17 cellular contexts compared by ENCODE assay signal in the genomic region with DNA sequence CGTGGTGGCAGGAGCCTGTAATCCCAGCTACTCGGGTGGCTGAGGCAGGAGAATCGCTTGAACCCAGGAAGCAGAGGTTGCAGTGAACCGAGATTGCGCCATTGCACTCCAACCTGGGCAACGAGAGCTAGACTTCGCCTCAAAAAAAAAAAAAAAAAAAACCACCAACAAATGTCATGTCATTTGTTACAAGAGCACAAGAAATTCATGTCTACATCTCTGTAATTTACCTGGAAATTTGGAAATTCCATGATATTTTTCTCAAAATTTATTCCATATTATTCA. TPM values are rescaled to one million over a fixed set of nuclear protein-coding genes. Genes with fewer than 3 reads are reported as not detected.
DNase-seq lines count a peak whose midpoint lies in the region; ATAC-seq, FAIRE-seq and TF ChIP-seq lines count a peak whose summit lies in the region.
"Had no signal": no experiment of that assay in that cellular context is flagged by ENCODE, and none has a peak within 500 bp of the region (broad histone marks: within the 10 kb centered on the region; RNA-seq: fewer than 3 reads in every experiment).

No MANE protein-coding gene starts in this region.

- FAIRE-seq in HepG2 (lab: Jason Lieb, UNC), result no peak
- no peak for FAIRE-seq in K562 (lab: Jason Lieb, UNC)
- FAIRE-seq: GM12878, H54 had no signal

- no peaks in the 10 kb centered on the region for H3K36me3 ChIP-seq in liver (ENCODE audit: control insufficient read depth in 4 of 4, insufficient read depth in 3 of 4, low read depth in 1 of 4, low read length in 3 of 4)
- no peaks in the 10 kb centered on the region for H3K36me3 ChIP-seq in HepG2 (replicated peaks in 1 of 2; ENCODE audit: control insufficient read depth in 1 of 2, insufficient read depth in 2 of 2, low read length in 2 of 2)
- no peaks in the 10 kb centered on the region for H3K36me3 ChIP-seq in K562 (ENCODE audit: control insufficient read depth, insufficient read depth, low read length)
- no peaks in the 10 kb centered on the region for H3K36me3 ChIP-seq in left lung
- no peaks in the 10 kb centered on the region for H3K36me3 ChIP-seq in PC-3 (ENCODE audit: low read depth, low read length)
- H3K36me3 ChIP-seq: BLaER1, HAP-1 had no signal

- H3K9ac ChIP-seq in liver (ENCODE audit: low read depth in 1 of 2, low read length in 2 of 2) (peak overlapping the region in 1 of 2 donors; percentile 64), HepG2 (ENCODE audit: insufficient read depth, low read depth, low read length) (no peak overlapping the region), K562 (ENCODE audit: insufficient read depth in 1 of 2, low read depth in 2 of 2, low read length in 2 of 2) (no peak overlapping the region), PC-3 (ENCODE audit: low read length) (no peak overlapping the region)
- H3K9ac ChIP-seq: BLaER1 had no signal

- H3F3A ChIP-seq in PC-3 (ENCODE audit: low read length, unreplicated experiment), result no peaks in the 10 kb centered on the region

- H3K27ac ChIP-seq in liver (ENCODE audit: low read depth in 1 of 2, low read length in 2 of 2) (peak overlapping the region in 1 of 2 donors; percentile 72), HepG2 (ENCODE audit: extremely low read length, insufficient read depth, low read length) (no peak overlapping the region), K562 (ENCODE audit: extremely low read depth, low read depth, low read length) (no peak overlapping the region), left lung (no peak overlapping the region), PC-3 (ENCODE audit: low read length) (no peak overlapping the region)
- H3K27ac ChIP-seq: 22Rv1, BLaER1 had no signal

- H3K9me1 ChIP-seq in K562 (ENCODE audit: control insufficient read depth, insufficient read depth, low read length), result no peaks in the 10 kb centered on the region

- H3K79me2 ChIP-seq in HepG2 (ENCODE audit: insufficient read depth, low read length) (no peaks in the 10 kb centered on the region), K562 (ENCODE audit: control insufficient read depth, insufficient read depth, low read length) (no peaks in the 10 kb centered on the region), PC-3 (ENCODE audit: low read length) (no peaks in the 10 kb centered on the region)

- CTCF ChIA-PET in HepG2 (lab: Yijun Ruan, JAX; ENCODE audit: low intra/inter-chr PET ratio, low total read pairs), result interaction anchor here (4.4 kb wide), 1 partner anchor 88 kb away, joined by 61 read pairs; no protein-coding TSS in a partner anchor
- CTCF ChIA-PET in K562 (lab: Yijun Ruan, JAX; ENCODE audit: low intra/inter-chr PET ratio), result interaction anchor here (0.6 to 3.7 kb wide), 4 partner anchors 14 to 88 kb away, joined by 3 to 33 read pairs (median 3); no protein-coding TSS in a partner anchor
- CTCF ChIA-PET in PC-3 (lab: Charles Lee), result interaction anchor here (0.6 to 1.0 kb wide), 2 partner anchors 55 to 113 kb away, joined by 3 to 5 read pairs; no protein-coding TSS in a partner anchor

- 21% methylated on average over 7 of the region's 7 CpGs for WGBS in liver
- 34% methylated on average over 7 of the region's 7 CpGs for WGBS in HepG2 (ENCODE audit: low lambda C conversion rate)
- 24% methylated on average over 5 of the region's 7 CpGs for WGBS in K562 (ENCODE audit: insufficient coverage, low coverage, missing lambda C conversion rate)

- no peak for TF ChIP-seq CTCF in liver (IDR thresholded peaks at IDR 0.05; ENCODE audit: low read depth, low read length, missing input control)
- no peak for TF ChIP-seq CTCF in HepG2 (CRISPR knock-in tag; IDR thresholded peaks at IDR 0.05)
- TF ChIP-seq CTCF in K562 (IDR thresholded peaks at IDR 0.05 in 2 of 3, conservative IDR thresholded peaks at IDR 0.05 in 1 of 3; ENCODE audit: insufficient read depth in 2 of 3, low read depth in 1 of 3, low read length in 3 of 3), result no peak
- TF ChIP-seq CTCF in left lung (IDR thresholded peaks at IDR 0.05), result no peak
- TF ChIP-seq CTCF in PC-3 (conservative IDR thresholded peaks at IDR 0.05; ENCODE audit: low read depth, low read length), result no peak

- no peak overlapping the region for H3K4me2 ChIP-seq in HepG2 (ENCODE audit: low read depth, low read length)
- no peak overlapping the region for H3K4me2 ChIP-seq in K562 (ENCODE audit: insufficient read depth, low read length)
- H3K4me2 ChIP-seq in PC-3 (ENCODE audit: low read length), result no peak overlapping the region

- H4K20me1 ChIP-seq in HepG2 (ENCODE audit: insufficient read depth, low read length), result no peaks in the 10 kb centered on the region
- H4K20me1 ChIP-seq in K562 (replicated peaks; ENCODE audit: control insufficient read depth, insufficient read depth, low read length), result no peaks in the 10 kb centered on the region
- no peaks in the 10 kb centered on the region for H4K20me1 ChIP-seq in PC-3 (ENCODE audit: low read length)
- H4K20me1 ChIP-seq: BLaER1 had no signal

- intact Hi-C loops in HepG2 (cut with micrococcal nuclease; ENCODE audit: unreplicated experiment), result loop anchor here (2.0 kb wide), 1 partner anchor 42 kb away; no protein-coding TSS in a partner anchor
- intact Hi-C loops in K562 (cut with micrococcal nuclease), result loop anchor here (2.0 to 5.0 kb wide), 3 partner anchors 44 to 162 kb away; no protein-coding TSS in a partner anchor
- intact Hi-C loops in left lung (cut with DNase I), result no loop called here
- intact Hi-C loops in PC-3 (cut with micrococcal nuclease), result loop anchor here (2.0 to 5.0 kb wide), 2 partner anchors 40 to 54 kb away; a partner anchor contains a TSS

- H3K9me2 ChIP-seq in PC-3 (replicated peaks; ENCODE audit: low read length), result no peaks in the 10 kb centered on the region

- no peak for TF ChIP-seq RAD21 in liver (IDR thresholded peaks at IDR 0.05)
- no peak for TF ChIP-seq RAD21 in HepG2 (CRISPR knock-in tag; IDR thresholded peaks at IDR 0.05)
- TF ChIP-seq RAD21 in K562 (CRISPR knock-in tag; conservative IDR thresholded peaks at IDR 0.05 in 1 of 2, IDR thresholded peaks at IDR 0.05 in 1 of 2), result no peak

- POLR2A ChIA-PET in HepG2 (lab: Yijun Ruan, JAX), result interaction anchor here (0.6 to 1.2 kb wide), 3 partner anchors 16 to 163 kb away, joined by 3 to 4 read pairs (median 3); a partner anchor contains a TSS
- POLR2A ChIA-PET in K562 (lab: Yijun Ruan, JAX), result interaction anchor here (0.8 to 1.4 kb wide), 4 partner anchors 16 to 163 kb away, joined by 3 to 8 read pairs (median 4); a partner anchor contains a TSS
- POLR2A ChIA-PET in PC-3 (lab: Charles Lee; ENCODE audit: unreplicated experiment), result no interaction called here

- in situ Hi-C loops in HepG2 (cut with HindIII; ENCODE audit: extremely low pct_ligation_motif_present, low pct_unique_long_range_greater_than_20kb), result loop anchor here (5.0 kb wide), 1 partner anchor 89 kb away; no protein-coding TSS in a partner anchor
- in situ Hi-C loops in K562 (cut with MboI), result no loop called here

- no peaks in the 10 kb centered on the region for H3K9me3 ChIP-seq in liver (ENCODE audit: control insufficient read depth in 4 of 4, low read length in 3 of 4)
- H3K9me3 ChIP-seq in HepG2 (ENCODE audit: low read length), result no peaks in the 10 kb centered on the region
- no peaks in the 10 kb centered on the region for H3K9me3 ChIP-seq in K562 (replicated peaks; ENCODE audit: control insufficient read depth, insufficient read depth, low read depth, low read length)
- H3K9me3 ChIP-seq in left lung, result no peaks in the 10 kb centered on the region
- no peaks in the 10 kb centered on the region for H3K9me3 ChIP-seq in PC-3 (ENCODE audit: low read length)
- H3K9me3 ChIP-seq: BLaER1, HAP-1 had no signal

- BruUV-seq in HepG2 (replicated peaks; lab: Mats Ljungman, UMichigan), result no TSS peak
- no TSS peak for BruUV-seq in K562 (replicated peaks; lab: Mats Ljungman, UMichigan)
- BruUV-seq in PC-3 (replicated peaks; lab: Mats Ljungman, UMichigan), result no TSS peak

- no peak for TF ChIP-seq POLR2A in HepG2 (IDR thresholded peaks at IDR 0.05; ENCODE audit: insufficient read depth in 1 of 2, low read depth in 2 of 2, low read length in 2 of 2)
- TF ChIP-seq POLR2A in K562 (conservative IDR thresholded peaks at IDR 0.05), result no peak

- H3K27me3 ChIP-seq in liver (ENCODE audit: control insufficient read depth in 4 of 4, insufficient read depth in 4 of 4, low read length in 3 of 4) (no peaks in the 10 kb centered on the region), HepG2 (ENCODE audit: control insufficient read depth in 1 of 2, insufficient read depth in 2 of 2, low read length in 2 of 2) (no peaks in the 10 kb centered on the region), K562 (ENCODE audit: control insufficient read depth in 2 of 2, insufficient read depth in 2 of 2, low read length in 2 of 2) (no peaks in the 10 kb centered on the region), left lung (peaks cover 0 to 7% of the 10 kb centered on the region in 2 donors), PC-3 (ENCODE audit: low read length) (no peaks in the 10 kb centered on the region)
- H3K27me3 ChIP-seq: BLaER1 had no signal

- no peak for ATAC-seq in HepG2
- ATAC-seq in K562, result no peak
- peak; percentile 37 for ATAC-seq in left lung
- ATAC-seq in stimulated activated naive CD8-positive, alpha-beta T cell treated with anti-CD3 and anti-CD28 coated beads, Interleukin-15, Interleukin-2, amounts not matched to agents 100 U/mL and 50 U/mL, for 24 hours, result no peak
- no peak for ATAC-seq in PC-3

- no peak for DNase-seq in HepG2 (ENCODE audit: low spot score)
- DNase-seq in K562 (ENCODE audit: extremely low read depth in 1 of 4, low spot score in 3 of 4), result no peak
- no peak for DNase-seq in left lung
- no peak for DNase-seq in anterior cingulate cortex (lab: John Stamatoyannopoulos, UW)
- DNase-seq in stimulated activated naive CD8-positive, alpha-beta T cell treated with anti-CD3 and anti-CD28 coated beads, Interleukin-15, Interleukin-2, amounts not matched to agents 100 U/mL and 50 U/mL, for 24 hours, result no peak
- no peak for DNase-seq in PC-3
- no peak for DNase-seq in nucleus accumbens (lab: John Stamatoyannopoulos, UW)
- DNase-seq: DMS 273 treated with DMSO at 0.1 percent for 48 hours, DMS79, GOT3 had no signal

- TF ChIP-seq EP300 in HepG2 (IDR thresholded peaks at IDR 0.05; ENCODE audit: low read depth in 2 of 2, low read length in 2 of 2) (no peak), HepG2 (CRISPR knock-in tag; IDR thresholded peaks at IDR 0.05; ENCODE audit: borderline replicate concordance) (no peak), K562 (IDR thresholded peaks at IDR 0.05; ENCODE audit: low read length) (no peak)

- H3K4me1 ChIP-seq in liver (ENCODE audit: control insufficient read depth in 4 of 4, insufficient read depth in 4 of 4, low read length in 3 of 4) (peaks cover 0 to 8% (median 3%) of the 10 kb centered on the region in 4 donors), HepG2 (ENCODE audit: insufficient read depth, low read length) (peaks cover 16% of the 10 kb centered on the region; the same call in 1 of the 2 replicates), K562 (replicated peaks in 1 of 2; ENCODE audit: control insufficient read depth in 2 of 2, insufficient read depth in 2 of 2, low read length in 2 of 2) (no peaks in the 10 kb centered on the region; a peak in 1 of 5 replicates), left lung (peaks cover 0 to 29% of the 10 kb centered on the region in 2 donors), PC-3 (ENCODE audit: insufficient read depth, low read length) (peaks cover 12% of the 10 kb centered on the region)

- H2AFZ ChIP-seq in HepG2 (ENCODE audit: low read length) (no peak overlapping the region), K562 (ENCODE audit: low read depth, low read length) (no peak overlapping the region), PC-3 (ENCODE audit: low read length) (no peak overlapping the region)

- no peak overlapping the region for H3K4me3 ChIP-seq in liver (ENCODE audit: low read depth in 1 of 3, low read length in 3 of 3)
- H3K4me3 ChIP-seq in HepG2 (replicated peaks in 1 of 3; ENCODE audit: insufficient read depth in 1 of 3, low read depth in 2 of 3, low read length in 3 of 3), result no peak overlapping the region
- H3K4me3 ChIP-seq in K562, result no peak overlapping the region
- no peak overlapping the region for H3K4me3 ChIP-seq in left lung
- H3K4me3 ChIP-seq in PC-3 (ENCODE audit: low read length), result no peak overlapping the region
- H3K4me3 ChIP-seq: BLaER1, GM12878, HAP-1 had no signal

RNA-seq across cellular contexts. Expression of a gene that starts 16.5 kb away (rescaled TPM):
- total RNA-seq in liver (10 to 100 TPM; 12.1 to 24.2 TPM), HepG2 (2016; rRNA removed; fragmentation: Illumina TruSeq; extraction: Trizol) (25.2 and 26.5 TPM in 2 replicates), K562 (2014; rRNA removed) (17.9 and 21.3 TPM in 2 replicates), K562 (2014; rRNA removed; fragmentation: Illumina TruSeq; extraction: Trizol) (42.6 and 44.6 TPM in 2 replicates), K562 (2015; rRNA removed; fragmentation: Illumina TruSeq; extraction: Trizol) (34.1 and 34.4 TPM in 2 replicates), K562 (2021) (27.0 and 27.4 TPM in 2 replicates), left lung (10 to 100 TPM; 36.7 to 41.7 TPM), PC-3 (2014; rRNA removed) (39.5 and 47.8 TPM in 2 replicates)
- polyA plus RNA-seq in liver (10 to 100 TPM in 1 of 2 donors, 1 to 10 TPM in 1; 7.7 to 16.2 TPM), HepG2 (2011; rRNA removed) (13.7 and 15.2 TPM in 2 replicates), K562 (2011; rRNA removed) (37.1 and 48.2 TPM in 2 replicates), K562 (2014; fragmentation: Illumina TruSeq; extraction: Trizol) (30.8 and 38.3 TPM in 2 replicates), K562 (2014; fragmentation: Nextera tagmentation; extraction: Ambion mirVana) (10 to 100 TPM; 21.3 to 43.6 TPM), K562 (2014; rRNA removed) (24.1 and 31.5 TPM in 2 replicates)
- total RNA-seq in HepG2 (2016; cell fraction: cytosol; rRNA removed; fragmentation: Illumina TruSeq; extraction: Trizol; ENCODE audit: low read depth), result 8.0 TPM in 2 replicates
- 25.8 and 26.0 TPM in 2 replicates for total RNA-seq in HepG2 (2016; cell fraction: insoluble cytoplasmic fraction; rRNA removed; fragmentation: Illumina TruSeq; extraction: Trizol)
- total RNA-seq in HepG2 (2016; cell fraction: membrane; rRNA removed; fragmentation: Illumina TruSeq; extraction: Trizol), result 10.8 and 11.3 TPM in 2 replicates
- 38.6 and 41.0 TPM in 2 replicates for total RNA-seq in HepG2 (2016; cell fraction: nucleus; rRNA removed; fragmentation: Illumina TruSeq; extraction: Trizol)
- polyA plus RNA-seq in HepG2 (2011; cell fraction: cytosol; rRNA removed), result 6.1 and 7.0 TPM in 2 replicates
- polyA plus RNA-seq in HepG2 (2011; cell fraction: nucleus; rRNA removed), result 20.0 and 25.9 TPM in 2 replicates
- polyA plus RNA-seq in HepG2 (2012), result 11.5 and 12.2 TPM in 2 replicates
- polyA plus RNA-seq in HepG2 (2016; cell fraction: cytosol; fragmentation: Illumina TruSeq; extraction: Trizol; ENCODE audit: low read depth), result 3.5 and 3.6 TPM in 2 replicates
- polyA plus RNA-seq in HepG2 (2016; cell fraction: insoluble cytoplasmic fraction; fragmentation: Illumina TruSeq; extraction: Trizol; ENCODE audit: low read depth), result 23.3 and 24.2 TPM in 2 replicates
- 6.7 and 6.9 TPM in 2 replicates for polyA plus RNA-seq in HepG2 (2016; cell fraction: membrane; fragmentation: Illumina TruSeq; extraction: Trizol; ENCODE audit: low read depth)
- polyA plus RNA-seq in HepG2 (2016; cell fraction: nucleus; fragmentation: Illumina TruSeq; extraction: Trizol; ENCODE audit: insufficient read depth, low read depth), result 31.9 and 37.1 TPM in 2 replicates
- 5.9 and 24.6 TPM in 2 replicates for polyA minus RNA-seq in HepG2 (2011; rRNA and poly(A)+ RNA removed; ENCODE audit: low replicate concordance)
- 5.8 and 6.3 TPM in 2 replicates for polyA minus RNA-seq in HepG2 (2011; cell fraction: cytosol; rRNA and poly(A)+ RNA removed)
- 51.5 and 69.6 TPM in 2 replicates for polyA minus RNA-seq in HepG2 (2011; cell fraction: nucleus; rRNA and poly(A)+ RNA removed)
- total RNA-seq in K562 (2011; cell fraction: chromatin; rRNA removed; ENCODE audit: low replicate concordance), result 62.1 and 168 TPM in 2 replicates
- 28.7 and 34.9 TPM in 2 replicates for total RNA-seq in K562 (2011; cell fraction: nucleolus; rRNA removed)
- total RNA-seq in K562 (2011; cell fraction: nucleoplasm; rRNA removed), result 61.0 and 81.9 TPM in 2 replicates
- polyA plus RNA-seq in K562 (2011; cell fraction: cytosol; rRNA removed), result 13.3 and 19.3 TPM in 2 replicates
- polyA plus RNA-seq in K562 (2011; cell fraction: nucleus; rRNA removed), result 47.8 and 80.7 TPM in 2 replicates
- 27.7 and 37.9 TPM in 2 replicates for polyA plus RNA-seq in K562 (2012)
- polyA minus RNA-seq in K562 (2011; rRNA and poly(A)+ RNA removed), result 52.9 and 57.7 TPM in 2 replicates
- 14.2 and 14.5 TPM in 2 replicates for polyA minus RNA-seq in K562 (2011; cell fraction: cytosol; rRNA and poly(A)+ RNA removed)
- 30.6 and 73.8 TPM in 2 replicates for polyA minus RNA-seq in K562 (2011; cell fraction: nucleus; rRNA and poly(A)+ RNA removed)

RNA-seq across cellular contexts. Expression of a gene that starts 40.5 kb away (rescaled TPM):
- total RNA-seq in liver, result 10 to 100 TPM in 1 of 2 donors, 1 to 10 TPM in 1; 8.6 to 19.2 TPM
- 1 to 10 TPM; 2.1 to 5.2 TPM for polyA plus RNA-seq in liver
- total RNA-seq in HepG2 (2016; rRNA removed; fragmentation: Illumina TruSeq; extraction: Trizol), result 11.2 and 13.2 TPM in 2 replicates
- 0.71 and 1.0 TPM in 2 replicates for total RNA-seq in HepG2 (2016; cell fraction: cytosol; rRNA removed; fragmentation: Illumina TruSeq; extraction: Trizol; ENCODE audit: low read depth)
- total RNA-seq in HepG2 (2016; cell fraction: insoluble cytoplasmic fraction; rRNA removed; fragmentation: Illumina TruSeq; extraction: Trizol), result 11.4 and 11.7 TPM in 2 replicates
- 3.2 and 4.0 TPM in 2 replicates for total RNA-seq in HepG2 (2016; cell fraction: membrane; rRNA removed; fragmentation: Illumina TruSeq; extraction: Trizol)
- 6.9 and 9.0 TPM in 2 replicates for total RNA-seq in HepG2 (2016; cell fraction: nucleus; rRNA removed; fragmentation: Illumina TruSeq; extraction: Trizol)
- polyA plus RNA-seq in HepG2 (2011; rRNA removed), result 5.1 and 6.9 TPM in 2 replicates
- polyA plus RNA-seq in HepG2 (2011; cell fraction: cytosol; rRNA removed), result 3.7 and 5.3 TPM in 2 replicates
- 5.4 and 7.1 TPM in 2 replicates for polyA plus RNA-seq in HepG2 (2011; cell fraction: nucleus; rRNA removed)
- polyA plus RNA-seq in HepG2 (2012), result 6.4 and 7.6 TPM in 2 replicates
- polyA plus RNA-seq in HepG2 (2016; cell fraction: cytosol; fragmentation: Illumina TruSeq; extraction: Trizol; ENCODE audit: low read depth), result 0.26 and 0.34 TPM in 2 replicates
- polyA plus RNA-seq in HepG2 (2016; cell fraction: insoluble cytoplasmic fraction; fragmentation: Illumina TruSeq; extraction: Trizol; ENCODE audit: low read depth), result 5.6 and 6.2 TPM in 2 replicates
- polyA plus RNA-seq in HepG2 (2016; cell fraction: membrane; fragmentation: Illumina TruSeq; extraction: Trizol; ENCODE audit: low read depth), result 0.89 and 0.92 TPM in 2 replicates
- 7.0 TPM in 2 replicates for polyA plus RNA-seq in HepG2 (2016; cell fraction: nucleus; fragmentation: Illumina TruSeq; extraction: Trizol; ENCODE audit: insufficient read depth, low read depth)
- polyA minus RNA-seq in HepG2 (2011; rRNA and poly(A)+ RNA removed; ENCODE audit: low replicate concordance), result 15.0 and 39.2 TPM in 2 replicates
- 5.4 and 8.4 TPM in 2 replicates for polyA minus RNA-seq in HepG2 (2011; cell fraction: cytosol; rRNA and poly(A)+ RNA removed)
- 9.9 and 17.0 TPM in 2 replicates for polyA minus RNA-seq in HepG2 (2011; cell fraction: nucleus; rRNA and poly(A)+ RNA removed)
- total RNA-seq in K562 (2011; cell fraction: chromatin; rRNA removed; ENCODE audit: low replicate concordance), result 29.4 and 37.7 TPM in 2 replicates
- total RNA-seq in K562 (2011; cell fraction: nucleolus; rRNA removed), result 12.2 and 14.3 TPM in 2 replicates
- total RNA-seq in K562 (2011; cell fraction: nucleoplasm; rRNA removed), result 18.5 and 30.5 TPM in 2 replicates
- total RNA-seq in K562 (2014; rRNA removed), result 6.7 and 6.9 TPM in 2 replicates
- total RNA-seq in K562 (2014; rRNA removed; fragmentation: Illumina TruSeq; extraction: Trizol), result 8.4 and 9.4 TPM in 2 replicates
- total RNA-seq in K562 (2015; rRNA removed; fragmentation: Illumina TruSeq; extraction: Trizol), result 8.6 and 8.7 TPM in 2 replicates
- 16.4 and 18.8 TPM in 2 replicates for total RNA-seq in K562 (2021)
- polyA plus RNA-seq in K562 (2011; rRNA removed), result 6.7 and 7.4 TPM in 2 replicates
- 4.1 and 4.9 TPM in 2 replicates for polyA plus RNA-seq in K562 (2011; cell fraction: cytosol; rRNA removed)
- 6.1 and 9.4 TPM in 2 replicates for polyA plus RNA-seq in K562 (2011; cell fraction: nucleus; rRNA removed)
- 6.3 and 8.0 TPM in 2 replicates for polyA plus RNA-seq in K562 (2012)
- polyA plus RNA-seq in K562 (2014; fragmentation: Illumina TruSeq; extraction: Trizol), result 8.9 and 10.9 TPM in 2 replicates
- polyA plus RNA-seq in K562 (2014; fragmentation: Nextera tagmentation; extraction: Ambion mirVana), result under 1 TPM; 0.96 TPM
- 4.5 and 5.5 TPM in 2 replicates for polyA plus RNA-seq in K562 (2014; rRNA removed)
- 18.5 and 19.5 TPM in 2 replicates for polyA minus RNA-seq in K562 (2011; rRNA and poly(A)+ RNA removed)
- polyA minus RNA-seq in K562 (2011; cell fraction: cytosol; rRNA and poly(A)+ RNA removed), result 5.2 and 7.5 TPM in 2 replicates
- 6.2 and 12.7 TPM in 2 replicates for polyA minus RNA-seq in K562 (2011; cell fraction: nucleus; rRNA and poly(A)+ RNA removed)
- 10 to 100 TPM; 20.9 to 31.7 TPM for total RNA-seq in left lung
- total RNA-seq in PC-3 (2014; rRNA removed), result 11.5 and 14.6 TPM in 2 replicates
- polyA plus RNA-seq: CD14-positive monocyte had no signal

Comparison
In these comparisons a context has a peak if more than half of its experiments do, and no peak if none do; other contexts are left out.
1. intact Hi-C loops: an anchor here in HepG2 (2.0 kb wide), K562 (2.0 to 5.0 kb wide) and PC-3 (2.0 to 5.0 kb wide); none called in left lung.